32 cellular contexts compared by ENCODE assay signal in genomic region chr1:17352419-17352909, GRCh38. TPM values are rescaled to one million over a fixed set of nuclear protein-coding genes. Genes with fewer than 3 reads are reported as not detected.
"Had no signal": no experiment of that assay in that cellular context is flagged by ENCODE, and none has a peak within 500 bp of the region (broad histone marks: within the 10 kb centered on the region; RNA-seq: fewer than 3 reads in every experiment).

No MANE protein-coding gene starts in this region.

- H3K27me3 ChIP-seq: right atrium auricular region, testis, upper lobe of left lung had no signal

- H3K9ac ChIP-seq: parathyroid adenoma had no signal

- ATAC-seq: esophagus mucosa; gastrocnemius medialis; left lobe of liver; natural killer cell treated with Interleukin-12 subunit alpha and Interleukin-12 subunit beta and Interleukin-15 and Interleukin-18, amount 100 ng/mL, for 72 hours; sciatic nerve; stimulated activated effector memory CD8-positive, alpha-beta T cell treated with anti-CD3 and anti-CD28 coated beads, Interleukin-12 subunit alpha, Interleukin-12 subunit beta, amount 100 ng/mL, for 72 hours; stimulated activated naive CD8-positive, alpha-beta T cell treated with anti-CD3 and anti-CD28 coated beads, Interleukin-15, Interleukin-2, amounts not matched to agents 100 U/mL and 50 U/mL, for 24 hours had no signal

- H3K4me3 ChIP-seq: coronary artery, gastrocnemius medialis, lung, right atrium auricular region, smooth muscle cell, testis, tibial artery, upper lobe of left lung had no signal

- H3K4me1 Mint-ChIP-seq: neural crest cell had no signal

- H3K36me3 Mint-ChIP-seq: memory B cell; natural killer cell treated with Interleukin-12 subunit alpha and Interleukin-12 subunit beta and Interleukin-15 and Interleukin-18, amount 100 ng/mL, for 72 hours; stimulated activated effector memory CD8-positive, alpha-beta T cell treated with anti-CD3 and anti-CD28 coated beads, Interleukin-12 subunit alpha, Interleukin-12 subunit beta, amount 100 ng/mL, for 72 hours had no signal

- DNase-seq: effector CD4-positive, alpha-beta T cell; foreskin fibroblast; gastrocnemius medialis; head of caudate nucleus; stimulated activated CD4-positive, alpha-beta T cell treated with anti-CD3 and anti-CD28 coated beads, Interleukin-12 subunit alpha, Interleukin-12 subunit beta, amount 100 ng/mL, for 4 hours; stimulated activated CD4-positive, alpha-beta T cell treated with anti-CD3 and anti-CD28 coated beads, Interleukin-1b, Interleukin-23, amount 100 ng/mL, for 48 hours; stimulated activated CD4-positive, alpha-beta T cell treated with anti-CD3 and anti-CD28 coated beads, Interleukin-4, amount 100 ng/mL, for 24 hours; stimulated activated naive CD8-positive, alpha-beta T cell treated with anti-CD3 and anti-CD28 coated beads, Interleukin-15, Interleukin-2, amounts not matched to agents 100 U/mL and 50 U/mL, for 24 hours; substantia nigra; testis; tibial artery; upper lobe of left lung had no signal

- H3K27ac Mint-ChIP-seq: memory B cell; progenitor cell of endocrine pancreas; stimulated activated effector memory CD8-positive, alpha-beta T cell treated with anti-CD3 and anti-CD28 coated beads, Interleukin-12 subunit alpha, Interleukin-12 subunit beta, amount 100 ng/mL, for 72 hours had no signal

- H3K36me3 ChIP-seq: gastrocnemius medialis, right atrium auricular region, tibial artery, upper lobe of left lung had no signal

- H3K79me2 ChIP-seq: parathyroid adenoma had no signal

- H3K9me3 Mint-ChIP-seq: memory B cell; natural killer cell treated with Interleukin-12 subunit alpha and Interleukin-12 subunit beta and Interleukin-15 and Interleukin-18, amount 100 ng/mL, for 72 hours; neural crest cell; stimulated activated effector memory CD8-positive, alpha-beta T cell treated with anti-CD3 and anti-CD28 coated beads, Interleukin-12 subunit alpha, Interleukin-12 subunit beta, amount 100 ng/mL, for 72 hours had no signal

- H3K4me1 ChIP-seq: gastrocnemius medialis, parathyroid adenoma, right atrium auricular region, testis, tibial artery, upper lobe of left lung had no signal

- H3K4me3 Mint-ChIP-seq: memory B cell; natural killer cell treated with Interleukin-12 subunit alpha and Interleukin-12 subunit beta and Interleukin-15 and Interleukin-18, amount 100 ng/mL, for 72 hours; neural crest cell; stimulated activated effector memory CD8-positive, alpha-beta T cell treated with anti-CD3 and anti-CD28 coated beads, Interleukin-12 subunit alpha, Interleukin-12 subunit beta, amount 100 ng/mL, for 72 hours had no signal

- H3K9me3 ChIP-seq: gastrocnemius medialis, right atrium auricular region, testis, tibial artery, upper lobe of left lung had no signal

- H3K27ac ChIP-seq: coronary artery, epithelial cell of prostate, gastrocnemius medialis, parathyroid adenoma, right atrium auricular region, testis, tibial artery, upper lobe of left lung had no signal

- H3K4me2 ChIP-seq: smooth muscle cell had no signal

- H2AFZ ChIP-seq: parathyroid adenoma had no signal

RNA-seq across cellular contexts. Expression of gene PADI6, which starts 19.5 kb away (rescaled TPM):
- total RNA-seq: dermis microvascular lymphatic vessel endothelial cell; esophagus mucosa; gastrocnemius medialis; glomerular endothelial cell; left lobe of liver; liver; lung; mononuclear cell; natural killer cell treated with Interleukin-12 subunit alpha and Interleukin-12 subunit beta and Interleukin-15 and Interleukin-18, amount 100 ng/mL, for 72 hours; neural crest cell; osteoblast; progenitor cell of endocrine pancreas; right atrium auricular region; sciatic nerve; smooth muscle cell; testis; upper lobe of left lung had no signal
- polyA plus RNA-seq: keratinocyte, liver, lung, smooth muscle cell had no signal

RNA-seq across cellular contexts. Expression of gene PADI4, which starts 44.5 kb away (rescaled TPM):
- total RNA-seq: dermis microvascular lymphatic vessel endothelial cell, esophagus mucosa, gastrocnemius medialis, glomerular endothelial cell, neural crest cell, osteoblast, progenitor cell of endocrine pancreas, smooth muscle cell had no signal
- polyA plus RNA-seq: smooth muscle cell had no signal
